In the genomic region with DNA sequence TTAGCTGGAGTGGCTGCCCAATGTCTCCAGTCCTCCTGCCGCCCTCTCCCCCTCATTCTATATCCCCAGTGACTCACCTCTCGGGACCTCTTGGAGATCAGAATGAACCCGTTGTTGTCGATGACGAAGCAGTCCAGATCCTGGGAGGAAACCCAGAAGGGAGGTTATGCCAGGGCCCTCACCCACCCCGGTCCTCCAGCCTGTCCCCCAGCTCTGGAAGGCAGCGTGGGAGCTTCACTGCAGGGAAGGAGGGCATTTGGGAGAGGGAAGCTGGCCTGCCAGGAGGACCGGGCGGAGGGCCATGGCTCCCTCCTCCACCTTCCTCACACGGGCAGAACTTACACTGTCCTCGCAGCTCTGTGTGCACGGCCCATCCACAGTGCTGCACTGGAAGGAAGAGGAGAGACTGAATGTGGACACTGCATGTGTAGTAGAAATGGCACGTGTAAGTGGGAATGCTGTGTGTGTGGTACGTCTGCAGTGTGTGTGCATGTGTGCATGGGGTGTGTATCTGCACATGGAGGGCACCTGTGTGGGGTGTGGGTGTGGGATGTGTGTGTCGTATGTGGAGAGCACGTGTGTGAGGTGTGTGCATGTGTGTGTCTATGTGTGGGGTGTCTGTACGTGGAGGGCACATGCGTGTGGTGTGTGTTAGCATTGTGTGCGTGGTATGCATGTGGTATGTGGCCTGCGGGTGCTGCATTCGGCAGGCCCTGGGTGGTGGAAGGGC, we compare ENCODE assay signal across 12 cellular contexts. TPM values are rescaled to one million over a fixed set of nuclear protein-coding genes. Genes with fewer than 3 reads are reported as not detected.
DNase-seq lines count a peak whose midpoint lies in the region; ATAC-seq and TF ChIP-seq lines count a peak whose summit lies in the region.
"Had no signal": no experiment of that assay in that cellular context is flagged by ENCODE, and none has a peak within 500 bp of the region (broad histone marks: within the 10 kb centered on the region; RNA-seq: fewer than 3 reads in every experiment).

No MANE protein-coding gene starts in this region.

- DNase-seq in activated T-cell treated with anti-CD3 and anti-CD28 coated beads, Interleukin-2, amount 50 U/mL, for 72 hours: no peak
- no peak for DNase-seq in activated T-cell treated with anti-CD3 and anti-CD28 coated beads, Interleukin-2, amount 50 U/mL, for 48 hours
- DNase-seq in RPMI7951 (ENCODE audit: low read depth) (peak; percentile 26), mammary epithelial cell (peak; percentile 9), omental fat pad (ENCODE audit: low spot score) (no peak), A172 (ENCODE audit: low spot score) (no peak)
- no peak for DNase-seq in activated CD8-positive, alpha-beta memory T cell treated with anti-CD3 and anti-CD28 coated beads for 24 hours
- DNase-seq: activated effector memory CD4-positive, alpha-beta T cell treated with Interleukin-2 at 50 U/mL for 16 hours; ovary; PC-3 had no signal

- H3K27ac ChIP-seq in mammary epithelial cell (ENCODE audit: insufficient read depth, low read depth, low read length): no peak overlapping the region
- H3K27ac ChIP-seq: ovary had no signal

- BruUV-seq in mammary epithelial cell (replicated peaks; lab: Mats Ljungman, UMichigan): no TSS peak

- H3K9me3 Mint-ChIP-seq in activated T-cell treated with anti-CD3 and anti-CD28 coated beads, Interleukin-2, amount 50 U/mL, for 72 hours: no peaks in the 10 kb centered on the region

- dilution Hi-C loops in mammary epithelial cell (cut with HindIII; ENCODE audit: low sequenced_read_pairs): no loop called here

- H3K27ac Mint-ChIP-seq in activated T-cell treated with anti-CD3 and anti-CD28 coated beads, Interleukin-2, amount 50 U/mL, for 72 hours: peak overlapping the region; percentile 55

- H3K4me3 Mint-ChIP-seq in activated T-cell treated with anti-CD3 and anti-CD28 coated beads, Interleukin-2, amount 50 U/mL, for 72 hours: peak overlapping the region; percentile 18 to 67

- H3K27me3 ChIP-seq in mammary epithelial cell (ENCODE audit: insufficient read depth, low read length): no peaks in the 10 kb centered on the region
- H3K27me3 ChIP-seq: ovary had no signal

- no peaks in the 10 kb centered on the region for H3K4me1 ChIP-seq in mammary epithelial cell (ENCODE audit: insufficient read depth, low read length)

- H3K79me2 ChIP-seq in mammary epithelial cell (ENCODE audit: insufficient read depth, low read length): no peaks in the 10 kb centered on the region

- no peaks in the 10 kb centered on the region for H4K20me1 ChIP-seq in mammary epithelial cell (ENCODE audit: insufficient read depth, low read length)

- no peak overlapping the region for H3K9ac ChIP-seq in mammary epithelial cell (ENCODE audit: insufficient read depth, low read length)

- H3K36me3 Mint-ChIP-seq in activated T-cell treated with anti-CD3 and anti-CD28 coated beads, Interleukin-2, amount 50 U/mL, for 72 hours (ENCODE audit: insufficient read depth in 2 of 2): no peaks in the 10 kb centered on the region

- H2AFZ ChIP-seq in mammary epithelial cell (ENCODE audit: low read depth, low read length): no peak overlapping the region

- in situ Hi-C loops in mammary epithelial cell (cut with MboI; ENCODE audit: low sequenced_read_pairs in 2 of 2): no loop called here

- H3K9me3 ChIP-seq in mammary epithelial cell (replicated peaks; ENCODE audit: insufficient read depth, low read length): no peaks in the 10 kb centered on the region
- H3K9me3 ChIP-seq: left lung, ovary had no signal

- CTCF ChIA-PET in mammary epithelial cell (lab: Charles Lee; ENCODE audit: low non-redundant PET): no interaction called here

- TF ChIP-seq CTCF in mammary epithelial cell (conservative IDR thresholded peaks at IDR 0.05 in 1 of 2, IDR thresholded peaks at IDR 0.05 in 1 of 2; ENCODE audit: extremely low read depth in 1 of 2, insufficient read depth in 1 of 2, low read depth in 1 of 2, low read length in 2 of 2) (no peak), omental fat pad (IDR thresholded peaks at IDR 0.05) (no peak)

- no peaks in the 10 kb centered on the region for H3K27me3 Mint-ChIP-seq in activated T-cell treated with anti-CD3 and anti-CD28 coated beads, Interleukin-2, amount 50 U/mL, for 72 hours (ENCODE audit: low read depth)

- no peak overlapping the region for H3K4me2 ChIP-seq in mammary epithelial cell (ENCODE audit: insufficient read depth, low read depth, low read length)

- intact Hi-C loops in mammary epithelial cell (cut with micrococcal nuclease): no loop called here

- no peak for ATAC-seq in activated T-cell treated with anti-CD3 and anti-CD28 coated beads, Interleukin-2, amount 50 U/mL, for 72 hours (replicated peaks in 1 of 2)
- ATAC-seq in omental fat pad (ENCODE audit: low FRiP score) (peak; percentile 79), HG03139 (IDR thresholded peaks at IDR 0.05; ENCODE audit: unreplicated experiment) (no peak)
- ATAC-seq: left lung, PC-3 had no signal

- no peak overlapping the region for H3K4me3 ChIP-seq in mammary epithelial cell (replicated peaks in 1 of 3; ENCODE audit: insufficient read depth in 1 of 3, low read depth in 2 of 3, low read length in 3 of 3)
- H3K4me3 ChIP-seq: ovary had no signal

- 82% methylated on average over 13 of the region's 21 CpGs for WGBS in mammary epithelial cell (ENCODE audit: low coverage, missing lambda C conversion rate)

- no peaks in the 10 kb centered on the region for H3K36me3 ChIP-seq in mammary epithelial cell (ENCODE audit: insufficient read depth, low read length)
- H3K36me3 ChIP-seq: left lung, ovary had no signal

- peaks cover 7% of the 10 kb centered on the region for H3K4me1 Mint-ChIP-seq in activated T-cell treated with anti-CD3 and anti-CD28 coated beads, Interleukin-2, amount 50 U/mL, for 72 hours (ENCODE audit: low read depth)

RNA-seq across cellular contexts. Expression of a gene that starts 10.0 kb away (rescaled TPM):
- under 1 TPM in 1 of 2 donors, not detected in 1; 0.14 TPM for total RNA-seq in activated T-cell treated with anti-CD3 and anti-CD28 coated beads, Interleukin-2, amount 50 U/mL, for 72 hours
- total RNA-seq in RPMI7951 (2014; rRNA removed; shearing (Covaris generic)): not detected in 2 replicates
- not detected for total RNA-seq in mammary epithelial cell
- polyA plus RNA-seq in mammary epithelial cell: not detected
- not detected for polyA minus RNA-seq in mammary epithelial cell
- not detected for total RNA-seq in omental fat pad
- total RNA-seq in A172 (2014; rRNA removed; shearing (Covaris generic)): not detected in 2 replicates
- total RNA-seq: left lung, ovary, PC-3 had no signal
- polyA plus RNA-seq: ovary had no signal

Comparison
In these comparisons a context has a peak if more than half of its experiments do, and no peak if none do; other contexts are left out.
1. DNase-seq: peak in RPMI7951 (single experiment) and mammary epithelial cell (single experiment); none in activated T-cell treated with anti-CD3 and anti-CD28 coated beads, Interleukin-2, amount 50 U/mL, for 72 hours (0 of 2), activated T-cell treated with anti-CD3 and anti-CD28 coated beads, Interleukin-2, amount 50 U/mL, for 48 hours (0 of 2), omental fat pad (single experiment), activated CD8-positive, alpha-beta memory T cell treated with anti-CD3 and anti-CD28 coated beads for 24 hours (single experiment) and A172 (single experiment).